ENCODE assay signal across 8 cellular contexts in genomic region chr2:235050992-235051351, GRCh38.
DNase-seq lines count a peak whose midpoint lies in the region; ATAC-seq and TF ChIP-seq lines count a peak whose summit lies in the region.

No MANE protein-coding gene starts in this region.

- ATAC-seq in HG03342 (IDR thresholded peaks at IDR 0.05; ENCODE audit: unreplicated experiment) = no peak

- TF ChIP-seq CTCF in brain microvascular endothelial cell (IDR thresholded peaks at IDR 0.05; ENCODE audit: low read depth, low read length, missing control alignments) (no peak), GM10266 (IDR thresholded peaks at IDR 0.05; ENCODE audit: control insufficient read depth, insufficient read depth, low read depth, missing control alignments) (no peak)

- DNase-seq in GM04504 (ENCODE audit: low read depth) = peak; percentile 97
- peak; percentile 93 for DNase-seq in NCI-H2196 treated with DMSO at 0.1 percent for 48 hours (lab: John Stamatoyannopoulos, UW; ENCODE audit: unreplicated experiment)
- DNase-seq in brain microvascular endothelial cell = peak; percentile 92
- DNase-seq in iPS-NIHi11 (ENCODE audit: low spot score) = peak; percentile 66
- peak; percentile 65 for DNase-seq in skeletal muscle cell (ENCODE audit: low read depth)
- DNase-seq in GM10266 (ENCODE audit: extremely low spot score) = no peak
- no peak for DNase-seq in activated CD4-positive, CD25-positive, alpha-beta regulatory T cell treated with anti-CD3 and anti-CD28 coated beads, Interleukin-2, amount 50 U/mL, for 72 hours

- no peaks in the 10 kb centered on the region for H3K27me3 ChIP-seq in brain microvascular endothelial cell (replicated peaks)

- H3K36me3 ChIP-seq in brain microvascular endothelial cell (replicated peaks) = peaks cover 34% of the 10 kb centered on the region

- H3K4me3 ChIP-seq in brain microvascular endothelial cell (ENCODE audit: low read depth, low read length) = no peak overlapping the region
- no peak overlapping the region for H3K4me3 ChIP-seq in skeletal muscle cell (ENCODE audit: low read depth, low read length)

- peak overlapping the region; percentile 17 for H3K27ac ChIP-seq in brain microvascular endothelial cell

- in situ Hi-C loops in brain microvascular endothelial cell (cut with HindIII; ENCODE audit: low pct_ligation_motif_present, low sequenced_read_pairs) = no loop called here

Comparison
In these comparisons a context has a peak if more than half of its experiments do, and no peak if none do; other contexts are left out.
1. DNase-seq: peak in GM04504 (single experiment), NCI-H2196 treated with DMSO at 0.1 percent for 48 hours (single experiment), brain microvascular endothelial cell (single experiment), iPS-NIHi11 (single experiment) and skeletal muscle cell (single experiment); none in GM10266 (single experiment) and activated CD4-positive, CD25-positive, alpha-beta regulatory T cell treated with anti-CD3 and anti-CD28 coated beads, Interleukin-2, amount 50 U/mL, for 72 hours (single experiment).